8 cellular contexts compared by ENCODE assay signal in the genomic region with DNA sequence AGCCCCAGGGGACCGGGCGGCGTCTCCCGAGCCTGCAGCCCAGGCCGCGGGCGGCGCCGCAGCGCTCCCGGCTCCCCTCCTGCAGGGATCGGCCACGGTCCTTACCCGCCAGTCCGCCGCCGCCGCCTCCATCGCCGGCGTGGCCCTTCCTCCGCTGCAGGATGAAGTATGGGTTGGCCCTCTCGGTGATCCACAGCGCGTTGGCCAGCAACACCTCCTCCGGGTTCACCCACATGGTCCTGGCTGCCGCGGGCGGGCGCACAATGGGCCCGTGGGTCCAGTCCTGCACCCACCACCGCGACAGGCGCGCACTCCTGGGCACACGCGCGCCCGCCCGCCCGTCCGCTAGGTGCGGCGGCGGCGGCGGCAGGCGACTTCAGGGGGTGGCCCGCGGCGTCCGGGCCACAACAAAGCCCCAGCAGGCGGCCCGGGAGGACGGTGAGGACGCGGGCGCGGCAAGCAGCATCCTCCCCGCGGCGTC. TPM values are rescaled to one million over a fixed set of nuclear protein-coding genes. Genes with fewer than 3 reads are reported as not detected.
DNase-seq lines count a peak whose midpoint lies in the region; TF ChIP-seq lines count a peak whose summit lies in the region.

No MANE protein-coding gene starts in this region.

- in situ Hi-C loops in astrocyte of the spinal cord (cut with HindIII; ENCODE audit: low sequenced_read_pairs) = no loop called here

- peaks cover 8% of the 10 kb centered on the region for H3F3A ChIP-seq in MM.1S (ENCODE audit: insufficient read depth, low read length)

- H3K27ac ChIP-seq in MM.1S (ENCODE audit: low read length) = peak overlapping the region; percentile 93; the same call in 1 of the 2 replicates

- no peaks in the 10 kb centered on the region for H3K27me3 ChIP-seq in MM.1S (replicated peaks; ENCODE audit: insufficient read depth, low read length)

- H3K4me2 ChIP-seq in MM.1S (ENCODE audit: low read depth, low read length) = peak overlapping the region; percentile 99

- DNase-seq in A172 (ENCODE audit: low spot score) (peak; percentile 24), GM03348 (ENCODE audit: low spot score) (peak; percentile 74), HFF-Myc (ENCODE audit: extremely low read depth, low read depth) (no peak), MM.1S (peak; percentile 69), astrocyte of the spinal cord (ENCODE audit: low read depth, low spot score) (peak; percentile 59), retinal pigment epithelial cell (ENCODE audit: low read depth) (no peak), NCI-H2029 treated with DMSO at 0.1 percent for 48 hours (lab: John Stamatoyannopoulos, UW) (no peak)

- peak overlapping the region; percentile 98 for H3K9ac ChIP-seq in MM.1S (ENCODE audit: low read length)

- peaks cover 16% of the 10 kb centered on the region; the same call in 1 of the 2 replicates for H3K4me1 ChIP-seq in MM.1S (ENCODE audit: low read length)

- TF ChIP-seq CTCF in HFF-Myc (IDR thresholded peaks at IDR 0.05; ENCODE audit: low read depth, low read length, missing control alignments) = no peak
- no peak for TF ChIP-seq CTCF in MM.1S (IDR thresholded peaks at IDR 0.05; ENCODE audit: low read length)
- TF ChIP-seq CTCF in astrocyte of the spinal cord (IDR thresholded peaks at IDR 0.05; ENCODE audit: low read depth, low read length) = no peak
- no peak for TF ChIP-seq CTCF in retinal pigment epithelial cell (conservative IDR thresholded peaks at IDR 0.05; ENCODE audit: low read depth, low read length)

- no peaks in the 10 kb centered on the region for H4K20me1 ChIP-seq in MM.1S (ENCODE audit: insufficient read depth, low read length)

- H3K4me3 ChIP-seq in HFF-Myc (replicated peaks; ENCODE audit: low read depth, low read length) (peak overlapping the region; percentile 76), MM.1S (ENCODE audit: low read length) (peak overlapping the region; percentile 97), astrocyte of the spinal cord (ENCODE audit: low read depth, low read length) (peak overlapping the region; percentile 75), iPS-11a (ENCODE audit: low read depth, low read length) (peak overlapping the region; percentile 51), retinal pigment epithelial cell (ENCODE audit: low read length) (peak overlapping the region; percentile 86)

- no peaks in the 10 kb centered on the region for H3K9me2 ChIP-seq in MM.1S (replicated peaks; ENCODE audit: insufficient read depth, low read length)

- H2AFZ ChIP-seq in MM.1S (ENCODE audit: low read length) = peak overlapping the region; percentile 46; the same call in 1 of the 2 replicates

- H3K36me3 ChIP-seq in MM.1S (replicated peaks; ENCODE audit: insufficient read depth, low read length) = no peaks in the 10 kb centered on the region

- peaks cover 47% of the 10 kb centered on the region for H3K79me2 ChIP-seq in MM.1S (ENCODE audit: low read length)

- H3K9me3 ChIP-seq in MM.1S (replicated peaks; ENCODE audit: insufficient read depth, low read length) = no peaks in the 10 kb centered on the region

RNA-seq across cellular contexts. Expression of gene TBC1D9, which starts 0.3 kb away (rescaled TPM):
- 26.5 and 29.4 TPM in 2 replicates for total RNA-seq in A172 (2014; rRNA removed; shearing (Covaris generic))

Comparison
In these comparisons a context has a peak if more than half of its experiments do, and no peak if none do; other contexts are left out.
1. DNase-seq: peak in A172 (single experiment), GM03348 (single experiment), MM.1S (single experiment) and astrocyte of the spinal cord (single experiment); none in HFF-Myc (single experiment), retinal pigment epithelial cell (single experiment) and NCI-H2029 treated with DMSO at 0.1 percent for 48 hours (single experiment).
2. Peak in every context shown above with its lines, with median percentiles within 50 percentile points of each other: H3K4me3 ChIP-seq.